Comparison of ENCODE assay signal across 36 cellular contexts in genomic region chr14:30417999-30418398, GRCh38.
"Had no signal": no experiment of that assay in that cellular context is flagged by ENCODE, and none has a peak within 500 bp of the region (broad histone marks: within the 10 kb centered on the region; RNA-seq: fewer than 3 reads in every experiment).

No MANE protein-coding gene starts in this region.

- H3K9me3 ChIP-seq: MG63 had no signal

- DNase-seq: Karpas-422, Kasumi-1, MG63, MM.1S, MV-4-11, NCI-H1048, NCI-H1092, NCI-H1092 treated with DMSO at 0.1 percent for 48 hours, NCI-H1105, NCI-H1105 treated with DMSO at 0.1 percent for 48 hours, NCI-H1417, NCI-H1417 treated with DMSO at 0.1 percent for 48 hours, NCI-H1436, NCI-H1436 treated with DMSO at 0.1 percent for 48 hours, NCI-H146, NCI-H1694, NCI-H1694 treated with DMSO at 0.1 percent for 48 hours, NCI-H187, NCI-H187 treated with DMSO at 0.1 percent for 48 hours, NCI-H1930, NCI-H2029, NCI-H2029 treated with DMSO at 0.1 percent for 48 hours, NCI-H2081, NCI-H2081 treated with DMSO at 0.1 percent for 48 hours, NCI-H2107, NCI-H2171, NCI-H2171 treated with DMSO at 0.1 percent for 48 hours, NCI-H2227 treated with DMSO at 0.1 percent for 48 hours, NCI-H226, NCI-H345, NCI-H446, NCI-H446 treated with DMSO at 0.1 percent for 48 hours, NCI-H510A, NCI-H510A treated with DMSO at 0.1 percent for 48 hours, NCI-H524, NCI-H524 treated with DMSO at 0.1 percent for 48 hours had no signal

- H3K36me3 ChIP-seq: MG63 had no signal

- H3K27me3 ChIP-seq: MG63 had no signal

- H3K4me3 ChIP-seq: MG63 had no signal
